ENCODE assay signal across 15 cellular contexts in the genomic region with DNA sequence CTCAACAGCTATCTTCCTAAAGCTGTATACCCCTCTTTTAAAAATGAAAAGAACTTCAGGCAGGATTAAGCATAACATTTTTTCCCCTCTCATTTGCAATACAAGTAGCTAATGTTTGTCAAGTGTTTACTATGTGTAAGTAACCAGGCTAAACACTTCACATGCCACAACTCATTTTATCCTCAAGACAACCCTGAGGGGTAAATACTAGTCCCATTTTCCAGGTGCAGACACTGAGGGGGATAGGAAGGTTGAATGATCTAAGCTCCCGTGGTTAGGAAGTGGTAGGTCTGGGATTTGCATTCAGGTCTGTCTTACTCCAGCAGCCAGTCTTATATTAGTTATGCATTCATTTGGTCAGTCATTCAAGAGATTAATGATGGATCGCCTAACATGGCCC.
DNase-seq lines count a peak whose midpoint lies in the region; ATAC-seq and TF ChIP-seq lines count a peak whose summit lies in the region.
"Had no signal": no experiment of that assay in that cellular context is flagged by ENCODE, and none has a peak within 500 bp of the region (broad histone marks: within the 10 kb centered on the region; RNA-seq: fewer than 3 reads in every experiment).

No MANE protein-coding gene starts in this region.

- H3K4me3 ChIP-seq in SK-N-MC = no peak overlapping the region
- no peak overlapping the region for H3K4me3 ChIP-seq in gastroesophageal sphincter
- H3K4me3 ChIP-seq: A549 had no signal

- H3K27ac Mint-ChIP-seq in progenitor cell of endocrine pancreas = peak overlapping the region; percentile 18

- no peak overlapping the region for H3K4me3 Mint-ChIP-seq in progenitor cell of endocrine pancreas (ENCODE audit: low read depth)
- H3K4me3 Mint-ChIP-seq: CD4-positive, alpha-beta memory T cell had no signal

- no peak for ATAC-seq in gastroesophageal sphincter
- ATAC-seq: A549 had no signal

- DNase-seq in SK-N-MC (ENCODE audit: low read depth, low spot score) (no peak), progenitor cell of endocrine pancreas (ENCODE audit: low spot score, unreplicated experiment) (no peak), NCI-H446 treated with DMSO at 0.1 percent for 48 hours (lab: John Stamatoyannopoulos, UW) (no peak), SW480 (ENCODE audit: low spot score) (no peak), NCI-H524 treated with DMSO at 0.1 percent for 48 hours (lab: John Stamatoyannopoulos, UW) (no peak)
- DNase-seq: BE2C; CD4-positive, alpha-beta memory T cell; DMS153; DMS79 treated with DMSO at 0.1 percent for 48 hours; EL; HCEC 1CT had no signal

- no peak for TF ChIP-seq EP300 in gastroesophageal sphincter (IDR thresholded peaks at IDR 0.05)

- peaks cover 13 to 60% (median 19%) of the 10 kb centered on the region in 3 donors for H3K4me1 ChIP-seq in gastroesophageal sphincter

- H3K4me1 Mint-ChIP-seq in progenitor cell of endocrine pancreas (ENCODE audit: low read depth) = peaks cover 20% of the 10 kb centered on the region

- H3K27me3 Mint-ChIP-seq in progenitor cell of endocrine pancreas = no peaks in the 10 kb centered on the region
- H3K27me3 Mint-ChIP-seq: CD4-positive, alpha-beta memory T cell had no signal

- H3K27ac ChIP-seq in SK-N-MC = peak overlapping the region; percentile 33; the same call in 1 of the 2 replicates
- H3K27ac ChIP-seq in gastroesophageal sphincter = peak overlapping the region in 3 of 4 donors; percentile 32 to 79 (median 46)
- H3K27ac ChIP-seq: C4-2B, HL-60 had no signal

- peaks cover 4% of the 10 kb centered on the region for H3K9me3 Mint-ChIP-seq in progenitor cell of endocrine pancreas (ENCODE audit: low read depth)
- H3K9me3 Mint-ChIP-seq: CD4-positive, alpha-beta memory T cell had no signal

- 92 to 100% methylated on average over 1 to 2 of the region's 2 CpGs for WGBS in gastroesophageal sphincter (ENCODE audit: low coverage in 1 of 2), 2 donors

- H3K9me3 ChIP-seq in SK-N-MC (ENCODE audit: low read depth, low read length) = no peaks in the 10 kb centered on the region
- H3K9me3 ChIP-seq in gastroesophageal sphincter = no peaks in the 10 kb centered on the region
- H3K9me3 ChIP-seq: A549, BE2C had no signal

- H3K36me3 Mint-ChIP-seq in progenitor cell of endocrine pancreas (ENCODE audit: insufficient read depth) = peaks cover 13% of the 10 kb centered on the region

- H3K9ac ChIP-seq in SK-N-MC (ENCODE audit: insufficient read length) = no peak overlapping the region

- TF ChIP-seq CTCF in gastroesophageal sphincter (IDR thresholded peaks at IDR 0.05) (no peak), progenitor cell of endocrine pancreas (IDR thresholded peaks at IDR 0.05; ENCODE audit: unreplicated experiment) (no peak)

- no peaks in the 10 kb centered on the region for H3K27me3 ChIP-seq in gastroesophageal sphincter
- H3K27me3 ChIP-seq: BE2C had no signal

- H3K36me3 ChIP-seq in SK-N-MC (ENCODE audit: insufficient read depth, low read length) (no peaks in the 10 kb centered on the region; the same call in 1 of the 2 replicates), gastroesophageal sphincter (no peaks in the 10 kb centered on the region)

- TF ChIP-seq POLR2A in gastroesophageal sphincter (IDR thresholded peaks at IDR 0.05) = no peak
